ENCODE assay signal across 11 cellular contexts in genomic region chr1:226688852-226689251, GRCh38. TPM values are rescaled to one million over a fixed set of nuclear protein-coding genes. Genes with fewer than 3 reads are reported as not detected.
DNase-seq lines count a peak whose midpoint lies in the region; ATAC-seq lines count a peak whose summit lies in the region.
"Had no signal": no experiment of that assay in that cellular context is flagged by ENCODE, and none has a peak within 500 bp of the region (broad histone marks: within the 10 kb centered on the region; RNA-seq: fewer than 3 reads in every experiment).

No MANE protein-coding gene starts in this region.

- peaks cover 11% of the 10 kb centered on the region for H3K36me3 Mint-ChIP-seq in activated naive CD8-positive, alpha-beta T cell

- no peak overlapping the region for H2AFZ ChIP-seq in Karpas-422 (ENCODE audit: low read length)

- H3K27me3 Mint-ChIP-seq in activated naive CD8-positive, alpha-beta T cell, result no peaks in the 10 kb centered on the region
- H3K27me3 Mint-ChIP-seq: activated CD4-positive, alpha-beta T cell treated with anti-CD3 and anti-CD28 coated beads, Interleukin-2, amount 10 ng/mL, durations not matched to agents 7 days and 5 days had no signal

- no peaks in the 10 kb centered on the region for H3K9me3 Mint-ChIP-seq in activated naive CD8-positive, alpha-beta T cell (ENCODE audit: low read depth)
- H3K9me3 Mint-ChIP-seq: activated CD4-positive, alpha-beta T cell treated with anti-CD3 and anti-CD28 coated beads, Interleukin-2, amount 10 ng/mL, durations not matched to agents 7 days and 5 days had no signal

- H4K20me1 ChIP-seq in Karpas-422 (ENCODE audit: insufficient read depth, low read depth, low read length), result peaks cover 5% of the 10 kb centered on the region; the same call in 1 of the 2 replicates

- peaks cover 24% of the 10 kb centered on the region for H3K36me3 ChIP-seq in Karpas-422 (ENCODE audit: insufficient read depth, low read length)
- peaks cover 0 to 4% (median 0%) of the 10 kb centered on the region in 5 donors for H3K36me3 ChIP-seq in subcutaneous abdominal adipose tissue (ENCODE audit: control insufficient read depth in 5 of 5, insufficient read depth in 5 of 5, low read length in 5 of 5)

- H3K27ac ChIP-seq in Karpas-422 (ENCODE audit: low read length) (no peak overlapping the region), subcutaneous abdominal adipose tissue (ENCODE audit: low read depth, low read length) (peak overlapping the region; percentile 76)

- H3K9ac ChIP-seq in Karpas-422 (ENCODE audit: low read length) (peak overlapping the region; percentile 74), subcutaneous abdominal adipose tissue (ENCODE audit: low read length in 5 of 5) (peak overlapping the region in 1 of 5 donors; percentile 42)

- DNase-seq in Karpas-422, result no peak
- peak; percentile 55 for DNase-seq in midbrain (lab: John Stamatoyannopoulos, UW)
- DNase-seq in NCI-H69 (lab: John Stamatoyannopoulos, UW), result no peak
- DNase-seq: activated CD4-positive, alpha-beta T cell treated with anti-CD3 and anti-CD28 coated beads, Interleukin-2, amount 10 ng/mL, durations not matched to agents 7 days and 5 days; dermis blood vessel endothelial cell; foreskin keratinocyte; kidney glomerular epithelial cell had no signal

- H3K9me2 ChIP-seq in Karpas-422 (replicated peaks; ENCODE audit: insufficient read depth, low read length), result no peaks in the 10 kb centered on the region

- ATAC-seq in GM21619 (IDR thresholded peaks at IDR 0.05; ENCODE audit: unreplicated experiment) (no peak), GM21723 (IDR thresholded peaks at IDR 0.05; ENCODE audit: unreplicated experiment) (no peak)
- ATAC-seq: foreskin keratinocyte had no signal

- peak overlapping the region; percentile 54 for H3K4me3 ChIP-seq in Karpas-422 (ENCODE audit: low read length)
- peak overlapping the region in 1 of 5 donors; percentile 9 for H3K4me3 ChIP-seq in subcutaneous abdominal adipose tissue (ENCODE audit: low read depth in 1 of 5, low read length in 5 of 5)

- H3K27me3 ChIP-seq in Karpas-422 (ENCODE audit: low read length) (no peaks in the 10 kb centered on the region), subcutaneous abdominal adipose tissue (ENCODE audit: control insufficient read depth in 5 of 5, insufficient read depth in 4 of 5, low read length in 5 of 5) (no peaks in the 10 kb centered on the region)
- H3K27me3 ChIP-seq: foreskin keratinocyte had no signal

- H3K9me3 ChIP-seq in Karpas-422 (ENCODE audit: low read length), result no peaks in the 10 kb centered on the region
- no peaks in the 10 kb centered on the region for H3K9me3 ChIP-seq in subcutaneous abdominal adipose tissue (ENCODE audit: control insufficient read depth in 5 of 5, low read length in 5 of 5)

- H3K4me1 Mint-ChIP-seq in activated naive CD8-positive, alpha-beta T cell (ENCODE audit: low read depth), result peaks cover 100% of the 10 kb centered on the region

- H3K4me3 Mint-ChIP-seq in activated naive CD8-positive, alpha-beta T cell, result peak overlapping the region; percentile 68
- H3K4me3 Mint-ChIP-seq: activated CD4-positive, alpha-beta T cell treated with anti-CD3 and anti-CD28 coated beads, Interleukin-2, amount 10 ng/mL, durations not matched to agents 7 days and 5 days had no signal

- H3K4me2 ChIP-seq in Karpas-422 (ENCODE audit: low read depth, low read length, poor library complexity, severe bottlenecking), result peak overlapping the region; percentile 76

- H3K79me2 ChIP-seq in Karpas-422 (ENCODE audit: low read length), result peaks cover 85% of the 10 kb centered on the region

- H3K27ac Mint-ChIP-seq in activated naive CD8-positive, alpha-beta T cell, result peak overlapping the region; percentile 99

- peaks cover 100% of the 10 kb centered on the region for H3K4me1 ChIP-seq in Karpas-422 (ENCODE audit: low read length)
- H3K4me1 ChIP-seq in subcutaneous abdominal adipose tissue (ENCODE audit: control insufficient read depth in 5 of 5, insufficient read depth in 5 of 5, low read length in 5 of 5), result peaks cover 15 to 94% (median 82%) of the 10 kb centered on the region in 5 donors

RNA-seq across cellular contexts. Expression of gene ITPKB, which starts 50.2 kb away (rescaled TPM):
- 79.0 and 132 TPM in 2 replicates for total RNA-seq in Karpas-422 (2014; rRNA removed; shearing (Covaris generic); ENCODE audit: low replicate concordance)
